ENCODE assay signal across 24 cellular contexts in genomic region chr9:21570643-21571275, GRCh38.
A peak's percentile ranks its signal among the peaks of the same experiment; 100 is the strongest.
DNase-seq lines count a peak whose midpoint lies in the region; ATAC-seq, FAIRE-seq and TF ChIP-seq lines count a peak whose summit lies in the region.
"Had no signal": no experiment of that assay in that cellular context is flagged by ENCODE, and none has a peak within 500 bp of the region (broad histone marks: within the 10 kb centered on the region; RNA-seq: fewer than 3 reads in every experiment).

No MANE protein-coding gene starts in this region.

- BruUV-seq in Caco-2 (replicated peaks; lab: Mats Ljungman, UMichigan), result no TSS peak

- H3K4me2 ChIP-seq in keratinocyte (ENCODE audit: control insufficient read depth, extremely low read depth, insufficient read depth, low read depth, low read length), result peak overlapping the region; percentile 72
- H3K4me2 ChIP-seq: BLaER1 had no signal

- H2AFZ ChIP-seq in keratinocyte (ENCODE audit: control insufficient read depth, low read length), result peak overlapping the region; percentile 32

- H3K4me1 ChIP-seq in Caco-2, result peaks cover 3% of the 10 kb centered on the region
- peaks cover 35% of the 10 kb centered on the region for H3K4me1 ChIP-seq in keratinocyte (ENCODE audit: control insufficient read depth, extremely low read depth, insufficient read depth, low read length)
- H3K4me1 ChIP-seq: BLaER1, Peyer's patch had no signal

- TF ChIP-seq CTCF in Caco-2 (IDR thresholded peaks at IDR 0.05; ENCODE audit: insufficient read depth in 1 of 2, low read depth in 1 of 2, low read length in 1 of 2, severe bottlenecking in 1 of 2, unreplicated experiment in 1 of 2), result no peak
- TF ChIP-seq CTCF in HFFc6 (IDR thresholded peaks at IDR 0.05), result no peak
- no peak for TF ChIP-seq CTCF in bronchial epithelial cell (IDR thresholded peaks at IDR 0.05; ENCODE audit: insufficient read depth, low read length, severe bottlenecking)
- TF ChIP-seq CTCF in keratinocyte (optimal IDR thresholded peaks at IDR 0.05 in 1 of 3, IDR thresholded peaks at IDR 0.05 in 1 of 3, conservative IDR thresholded peaks at IDR 0.05 in 1 of 3; ENCODE audit: extremely low read depth in 1 of 3, insufficient read depth in 2 of 3, low read length in 3 of 3), result no peak

- H3K36me3 Mint-ChIP-seq in Caco-2 (ENCODE audit: insufficient read depth, unreplicated experiment) (peaks cover 5% of the 10 kb centered on the region), HFFc6 (ENCODE audit: low read depth) (peaks cover 17% of the 10 kb centered on the region; the same call in 1 of the 2 replicates)
- H3K36me3 Mint-ChIP-seq: CD4-positive, alpha-beta memory T cell had no signal

- H3K27me3 Mint-ChIP-seq in Caco-2 (ENCODE audit: insufficient read depth, unreplicated experiment) (no peaks in the 10 kb centered on the region), HFFc6 (ENCODE audit: insufficient read depth) (no peaks in the 10 kb centered on the region; the same call in 1 of the 2 replicates)

- no peak overlapping the region for H3K27ac Mint-ChIP-seq in Caco-2 (ENCODE audit: unreplicated experiment)
- peak overlapping the region; percentile 54 for H3K27ac Mint-ChIP-seq in HFFc6

- peaks cover 42% of the 10 kb centered on the region for H3K79me2 ChIP-seq in keratinocyte (ENCODE audit: control insufficient read depth, insufficient read depth, low read length)

- H3K9me3 Mint-ChIP-seq in Caco-2 (ENCODE audit: unreplicated experiment) (no peaks in the 10 kb centered on the region), HFFc6 (no peaks in the 10 kb centered on the region)
- H3K9me3 Mint-ChIP-seq: CD4-positive, alpha-beta memory T cell had no signal

- FAIRE-seq in bronchial epithelial cell (lab: Jason Lieb, UNC), result no peak
- FAIRE-seq in keratinocyte (lab: Jason Lieb, UNC), result peak; percentile 79
- FAIRE-seq: A204.1, GM12892, GM18507, H54 had no signal

- H3K4me3 Mint-ChIP-seq in Caco-2 (ENCODE audit: unreplicated experiment) (peak overlapping the region; percentile 3), HFFc6 (peak overlapping the region; percentile 7; the same call in 1 of the 2 replicates)
- H3K4me3 Mint-ChIP-seq: CD4-positive, alpha-beta memory T cell had no signal

- H3K4me1 Mint-ChIP-seq in Caco-2 (ENCODE audit: low read depth, unreplicated experiment) (peaks cover 6% of the 10 kb centered on the region), HFFc6 (ENCODE audit: low read depth) (peaks cover 88% of the 10 kb centered on the region)

- H3K4me3 ChIP-seq in Caco-2 (ENCODE audit: low read depth, low read length) (no peak overlapping the region), bronchial epithelial cell (ENCODE audit: low read depth, low read length) (no peak overlapping the region), keratinocyte (ENCODE audit: control insufficient read depth in 2 of 3, extremely low read depth in 1 of 3, insufficient read depth in 2 of 3, low read depth in 1 of 3, low read length in 3 of 3) (peak overlapping the region in 2 of 3 experiments; percentile 11 to 22)
- H3K4me3 ChIP-seq: BLaER1, Peyer's patch had no signal

- H4K20me1 ChIP-seq in keratinocyte (ENCODE audit: control insufficient read depth, extremely low read depth, insufficient read depth, low read length), result no peaks in the 10 kb centered on the region
- H4K20me1 ChIP-seq: BLaER1 had no signal

- H3K9ac ChIP-seq in keratinocyte (ENCODE audit: control insufficient read depth, extremely low read depth, insufficient read depth, low read length), result no peak overlapping the region
- H3K9ac ChIP-seq: BLaER1 had no signal

- H3K27ac ChIP-seq in keratinocyte (ENCODE audit: control insufficient read depth, insufficient read depth, low read length), result peak overlapping the region; percentile 37
- H3K27ac ChIP-seq: BLaER1, Peyer's patch had no signal

- H3K9me3 ChIP-seq in Caco-2, result no peaks in the 10 kb centered on the region
- no peaks in the 10 kb centered on the region for H3K9me3 ChIP-seq in keratinocyte (ENCODE audit: control insufficient read depth, low read depth, low read length)
- H3K9me3 ChIP-seq: BLaER1, Peyer's patch had no signal

- intact Hi-C loops in Caco-2 (cut with micrococcal nuclease; ENCODE audit: unreplicated experiment) (no loop called here), posterior vena cava (cut with DNase I) (no loop called here)

- H3K36me3 ChIP-seq in Caco-2 (ENCODE audit: control insufficient read depth, insufficient read depth, low read length) (no peaks in the 10 kb centered on the region), bronchial epithelial cell (ENCODE audit: control insufficient read depth, insufficient read depth, low read length) (no peaks in the 10 kb centered on the region), keratinocyte (ENCODE audit: control insufficient read depth in 2 of 2, extremely low read depth in 1 of 2, insufficient read depth in 2 of 2, low read length in 2 of 2) (peaks cover 0 to 1% of the 10 kb centered on the region in 2 experiments)
- H3K36me3 ChIP-seq: BLaER1, Peyer's patch had no signal

- H3K27me3 ChIP-seq in Caco-2 (replicated peaks; ENCODE audit: control insufficient read depth, insufficient read depth, low read length) (no peaks in the 10 kb centered on the region), bronchial epithelial cell (ENCODE audit: control insufficient read depth, insufficient read depth, low read length) (no peaks in the 10 kb centered on the region), keratinocyte (ENCODE audit: control insufficient read depth, extremely low read depth, insufficient read depth, low read length) (no peaks in the 10 kb centered on the region)
- H3K27me3 ChIP-seq: BLaER1, Peyer's patch had no signal

- POLR2A ChIA-PET in Caco-2 (lab: Charles Lee), result no interaction called here

- CTCF ChIA-PET in Caco-2 (lab: Charles Lee), result no interaction called here

- dilution Hi-C loops in keratinocyte (cut with MboI; ENCODE audit: extremely low pct_ligation_motif_present, low sequenced_read_pairs), result loop anchor here (25.0 kb wide), 1 partner anchor 217 kb away; no protein-coding TSS in a partner anchor

- ATAC-seq in GM21576 (IDR thresholded peaks at IDR 0.05; ENCODE audit: unreplicated experiment), result no peak

- DNase-seq in Caco-2, result no peak
- DNase-seq in HFFc6, result no peak
- peak; percentile 80 for DNase-seq in bronchial epithelial cell (ENCODE audit: low read depth)
- DNase-seq in keratinocyte (ENCODE audit: low read depth, low spot score), result no peak
- DNase-seq in cerebellar nuclear complex (lab: John Stamatoyannopoulos, UW), result no peak
- no peak for DNase-seq in GM19240 (ENCODE audit: insufficient read length, low spot score)
- DNase-seq in posterior vena cava (ENCODE audit: low spot score), result no peak
- DNase-seq: CD4-positive, alpha-beta memory T cell; DMS53; EL; KBM-7; NCI-H1417 treated with DMSO at 0.1 percent for 48 hours; NCI-H2029; NCI-H345; NCI-H526; Peyer's patch; Right ventricle myocardium superior; SW 1271 had no signal

- H3K9me1 ChIP-seq in keratinocyte (ENCODE audit: control insufficient read depth, extremely low read depth, insufficient read depth, low read length), result peaks cover 2% of the 10 kb centered on the region

Comparison
In these comparisons a context has a peak if more than half of its experiments do, and no peak if none do; other contexts are left out.
1. H3K4me3 ChIP-seq: peak in keratinocyte (2 of 3); none in Caco-2 (single experiment) and bronchial epithelial cell (single experiment).